ENCODE assay signal across 18 cellular contexts in genomic region chrX:150293311-150294013, GRCh38.
DNase-seq lines count a peak whose midpoint lies in the region; ATAC-seq, FAIRE-seq and TF ChIP-seq lines count a peak whose summit lies in the region.
"Had no signal": no experiment of that assay in that cellular context is flagged by ENCODE, and none has a peak within 500 bp of the region (broad histone marks: within the 10 kb centered on the region; RNA-seq: fewer than 3 reads in every experiment).

No MANE protein-coding gene starts in this region.

- H3K9me2 ChIP-seq in PC-9 (ENCODE audit: insufficient read depth) (no peaks in the 10 kb centered on the region), Karpas-422 (replicated peaks; ENCODE audit: insufficient read depth, low read length) (no peaks in the 10 kb centered on the region)

- H3K36me3 Mint-ChIP-seq in nephron progenitor cell (ENCODE audit: low read depth) = no peaks in the 10 kb centered on the region
- H3K36me3 Mint-ChIP-seq: CD4-positive, alpha-beta memory T cell had no signal

- CTCF ChIA-PET in PC-9 (lab: Charles Lee) = no interaction called here

- H3K27me3 Mint-ChIP-seq in nephron progenitor cell (ENCODE audit: low read depth, poor library complexity) = peaks cover 7% of the 10 kb centered on the region
- H3K27me3 Mint-ChIP-seq: CD4-positive, alpha-beta memory T cell had no signal

- H3K36me3 ChIP-seq in PC-9 (ENCODE audit: low read depth) (no peaks in the 10 kb centered on the region), pancreas (no peaks in the 10 kb centered on the region), Karpas-422 (ENCODE audit: insufficient read depth, low read length) (no peaks in the 10 kb centered on the region)
- H3K36me3 ChIP-seq: BE2C had no signal

- H3K4me1 ChIP-seq in PC-9 (replicated peaks; ENCODE audit: insufficient read depth) (peaks cover 25% of the 10 kb centered on the region), pancreas (no peaks in the 10 kb centered on the region), Karpas-422 (ENCODE audit: low read length) (no peaks in the 10 kb centered on the region)
- H3K4me1 ChIP-seq: BE2C had no signal

- 0 out of 2 replicates have a peak, but pooled peaks cover 3% of the 10 kb centered on the region for H3K9me3 ChIP-seq in PC-9 (ENCODE audit: insufficient read depth, low read depth)
- no peaks in the 10 kb centered on the region for H3K9me3 ChIP-seq in pancreas
- H3K9me3 ChIP-seq in Karpas-422 (ENCODE audit: low read length) = no peaks in the 10 kb centered on the region
- H3K9me3 ChIP-seq: BE2C had no signal

- 44 to 45% methylated on average over 5 of the region's 5 CpGs for WGBS in pancreas, 2 donors

- TF ChIP-seq CTCF in PC-9 (conservative IDR thresholded peaks at IDR 0.05) (no peak), epithelial cell of proximal tubule (conservative IDR thresholded peaks at IDR 0.05; ENCODE audit: low read depth, low read length) (no peak), pancreas (IDR thresholded peaks at IDR 0.05) (no peak), nephron progenitor cell (IDR thresholded peaks at IDR 0.05) (no peak)

- no peak overlapping the region for H3K27ac ChIP-seq in PC-9
- peak overlapping the region in 1 of 4 donors; percentile 8 for H3K27ac ChIP-seq in pancreas
- H3K27ac ChIP-seq in Karpas-422 (ENCODE audit: low read length) = no peak overlapping the region
- H3K27ac ChIP-seq: GM23248 had no signal

- H3K27me3 ChIP-seq in PC-9 (ENCODE audit: insufficient read depth, low read depth) = no peaks in the 10 kb centered on the region
- no peaks in the 10 kb centered on the region for H3K27me3 ChIP-seq in pancreas
- no peaks in the 10 kb centered on the region for H3K27me3 ChIP-seq in Karpas-422 (ENCODE audit: low read length)
- H3K27me3 ChIP-seq: BE2C had no signal

- H3K4me2 ChIP-seq in PC-9 = peak overlapping the region; percentile 39
- no peak overlapping the region for H3K4me2 ChIP-seq in Karpas-422 (ENCODE audit: low read depth, low read length, poor library complexity, severe bottlenecking)

- POLR2A ChIA-PET in PC-9 (lab: Charles Lee; ENCODE audit: unreplicated experiment) = no interaction called here

- peaks cover 8% of the 10 kb centered on the region; the same call in 1 of the 2 replicates for H3F3A ChIP-seq in PC-9 (ENCODE audit: insufficient read depth, low read depth)

- no peak overlapping the region for H3K4me3 Mint-ChIP-seq in nephron progenitor cell
- H3K4me3 Mint-ChIP-seq: CD4-positive, alpha-beta memory T cell had no signal

- H3K4me3 ChIP-seq in PC-9 (no peak overlapping the region), epithelial cell of proximal tubule (ENCODE audit: low read depth, low read length) (no peak overlapping the region), pancreas (no peak overlapping the region), Karpas-422 (ENCODE audit: low read length) (no peak overlapping the region)
- H3K4me3 ChIP-seq: GM23248, K562 had no signal

- no peaks in the 10 kb centered on the region for H3K79me2 ChIP-seq in PC-9 (ENCODE audit: low read depth)
- no peaks in the 10 kb centered on the region for H3K79me2 ChIP-seq in Karpas-422 (ENCODE audit: low read length)

- FAIRE-seq in pancreas (lab: Jason Lieb, UNC) = no peak
- FAIRE-seq: K562 had no signal

- BruUV-seq in PC-9 (replicated peaks; lab: Mats Ljungman, UMichigan) = no TSS peak

- DNase-seq in DMS53 treated with DMSO at 0.1 percent for 48 hours (lab: John Stamatoyannopoulos, UW; ENCODE audit: unreplicated experiment) (peak; percentile 17), PC-9 (peak in 1 of 2 experiments; percentile 83), epithelial cell of proximal tubule (ENCODE audit: low read depth) (peak; percentile 46), pancreas (no peak), nephron progenitor cell (no peak), germinal center (ENCODE audit: low spot score) (no peak), Karpas-422 (no peak)
- DNase-seq: BE2C; CD4-positive, alpha-beta memory T cell; GM23248; NCI-H1092 treated with DMSO at 0.1 percent for 48 hours; NCI-H1694 treated with DMSO at 0.1 percent for 48 hours; NCI-H446; NCI-H748 treated with DMSO at 0.1 percent for 48 hours; SHP77 treated with DMSO at 0.1 percent for 48 hours had no signal

- intact Hi-C loops in PC-9 (cut with micrococcal nuclease; ENCODE audit: unreplicated experiment) = no loop called here
- intact Hi-C loops in pancreas (cut with DNase I) = no loop called here

- H4K20me1 ChIP-seq in PC-9 (ENCODE audit: insufficient read depth) (no peaks in the 10 kb centered on the region), Karpas-422 (ENCODE audit: insufficient read depth, low read depth, low read length) (no peaks in the 10 kb centered on the region)

- H3K27ac Mint-ChIP-seq in nephron progenitor cell = no peak overlapping the region
- H3K27ac Mint-ChIP-seq: CD4-positive, alpha-beta memory T cell had no signal

- peak overlapping the region; percentile 55 for H2AFZ ChIP-seq in PC-9
- H2AFZ ChIP-seq in Karpas-422 (ENCODE audit: low read length) = no peak overlapping the region
- H2AFZ ChIP-seq: GM23248 had no signal

- no peak overlapping the region for H3K9ac ChIP-seq in Karpas-422 (ENCODE audit: low read length)
- H3K9ac ChIP-seq: GM23248 had no signal

- peaks cover 32% of the 10 kb centered on the region for H3K9me3 Mint-ChIP-seq in nephron progenitor cell

- H3K4me1 Mint-ChIP-seq in nephron progenitor cell = peaks cover 3% of the 10 kb centered on the region
- H3K4me1 Mint-ChIP-seq: CD4-positive, alpha-beta memory T cell had no signal

- peak in 3 of 4 donors; percentile 85 to 93 (median 86) for ATAC-seq in pancreas
- ATAC-seq in HG02642 (IDR thresholded peaks at IDR 0.05; ENCODE audit: poor library complexity, unreplicated experiment) = no peak
- ATAC-seq: HCT116, K562 had no signal

Comparison
In these comparisons a context has a peak if more than half of its experiments do, and no peak if none do; other contexts are left out.
1. DNase-seq: peak in DMS53 treated with DMSO at 0.1 percent for 48 hours (single experiment) and epithelial cell of proximal tubule (single experiment); none in pancreas (0 of 6), nephron progenitor cell (single experiment), germinal center (single experiment) and Karpas-422 (single experiment).